ENCODE assay signal across 25 cellular contexts in the genomic region with DNA sequence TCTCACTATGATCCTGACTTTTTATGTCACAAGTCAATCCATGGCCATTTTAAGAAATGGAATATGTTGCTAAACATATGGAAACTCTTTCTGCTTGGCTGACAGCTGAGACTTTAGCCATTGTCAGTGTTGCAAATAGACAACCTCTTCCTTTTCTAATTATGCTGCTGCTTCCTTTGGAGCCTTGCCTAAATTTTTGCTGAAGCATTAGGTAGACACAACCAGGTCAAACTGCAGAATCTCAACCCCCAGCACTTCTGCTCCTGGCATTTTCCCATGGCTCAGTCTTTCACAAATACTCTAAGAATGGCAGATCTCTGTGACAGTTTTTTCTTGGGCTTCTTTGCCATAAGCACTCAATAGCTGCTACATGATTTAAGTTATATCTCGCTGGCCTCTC.
"Had no signal": no experiment of that assay in that cellular context is flagged by ENCODE, and none has a peak within 500 bp of the region (broad histone marks: within the 10 kb centered on the region; RNA-seq: fewer than 3 reads in every experiment).

No MANE protein-coding gene starts in this region.

- H3K27ac ChIP-seq: adrenal gland, VCaP had no signal

- H3K9me3 ChIP-seq: adrenal gland had no signal

- H3K4me3 ChIP-seq: adrenal gland, K562 had no signal

- H3K36me3 ChIP-seq: adrenal gland had no signal

- H3K4me1 ChIP-seq: adrenal gland had no signal

- H3K4me1 Mint-ChIP-seq: activated CD4-positive, alpha-beta memory T cell treated with anti-CD3 and anti-CD28 coated beads, Interleukin-2, amount 10 ng/mL, durations not matched to agents 7 days and 5 days; activated CD4-positive, alpha-beta T cell treated with anti-CD3 and anti-CD28 coated beads for 36 hours; activated naive CD8-positive, alpha-beta T cell treated with anti-CD3 and anti-CD28 coated beads, Interleukin-2, amount 10 ng/mL, durations not matched to agents 7 days and 5 days; activated T-helper 17 cell treated with anti-CD3 and anti-CD28 coated beads, Interleukin-2, amount 50 U/mL, for 72 hours; T-helper 17 cell had no signal

- H3K27me3 ChIP-seq: adrenal gland had no signal

- H3K27ac Mint-ChIP-seq: activated CD4-positive, alpha-beta memory T cell treated with anti-CD3 and anti-CD28 coated beads, Interleukin-2, amount 10 ng/mL, durations not matched to agents 7 days and 5 days; activated CD4-positive, alpha-beta T cell treated with anti-CD3 and anti-CD28 coated beads for 36 hours; activated naive CD8-positive, alpha-beta T cell treated with anti-CD3 and anti-CD28 coated beads, Interleukin-2, amount 10 ng/mL, durations not matched to agents 7 days and 5 days; activated T-helper 17 cell treated with anti-CD3 and anti-CD28 coated beads, Interleukin-2, amount 50 U/mL, for 72 hours; T-helper 17 cell had no signal

- H3K4me3 Mint-ChIP-seq: activated CD4-positive, alpha-beta memory T cell treated with anti-CD3 and anti-CD28 coated beads, Interleukin-2, amount 10 ng/mL, durations not matched to agents 7 days and 5 days; activated CD4-positive, alpha-beta T cell treated with anti-CD3 and anti-CD28 coated beads for 36 hours; activated naive CD8-positive, alpha-beta T cell treated with anti-CD3 and anti-CD28 coated beads, Interleukin-2, amount 10 ng/mL, durations not matched to agents 7 days and 5 days; activated T-helper 17 cell treated with anti-CD3 and anti-CD28 coated beads, Interleukin-2, amount 50 U/mL, for 72 hours; T-helper 17 cell had no signal

- H3K9me3 Mint-ChIP-seq: activated CD4-positive, alpha-beta memory T cell treated with anti-CD3 and anti-CD28 coated beads, Interleukin-2, amount 10 ng/mL, durations not matched to agents 7 days and 5 days had no signal

- DNase-seq: activated CD4-positive, alpha-beta memory T cell treated with anti-CD3 and anti-CD28 coated beads, Interleukin-2, amount 10 ng/mL, durations not matched to agents 7 days and 5 days; activated CD4-positive, alpha-beta T cell treated with anti-CD3 and anti-CD28 coated beads for 36 hours; activated CD4-positive, alpha-beta T cell treated with anti-CD3 and anti-CD28 coated beads, Interleukin-2, amount 50 U/mL, for 1 hour; activated gamma-delta T cell; activated naive CD4-positive, alpha-beta T cell treated with anti-CD3 and anti-CD28 coated beads, Interleukin-2, amount 50 U/mL, for 16 hours; activated naive CD8-positive, alpha-beta T cell treated with anti-CD3 and anti-CD28 coated beads, Interleukin-2, amount 10 ng/mL, durations not matched to agents 7 days and 5 days; activated T-cell treated with anti-CD3 and anti-CD28 coated beads for 4 hours; activated T-cell treated with anti-CD3 and anti-CD28 coated beads, Interleukin-2, amount 50 U/mL, for 48 hours; adrenal gland; anterior cingulate cortex; Karpas-422; MM.1S; NCI-H1105; NCI-H1436; NCI-H1694 treated with DMSO at 0.1 percent for 48 hours; NCI-H2029 treated with DMSO at 0.1 percent for 48 hours; NCI-H226; NCI-H510A; NCI-H526 treated with DMSO at 0.1 percent for 48 hours; SIG-M5; T-helper 17 cell; T1000 had no signal

- H3K27me3 Mint-ChIP-seq: activated CD4-positive, alpha-beta memory T cell treated with anti-CD3 and anti-CD28 coated beads, Interleukin-2, amount 10 ng/mL, durations not matched to agents 7 days and 5 days; activated CD4-positive, alpha-beta T cell treated with anti-CD3 and anti-CD28 coated beads for 36 hours; activated naive CD8-positive, alpha-beta T cell treated with anti-CD3 and anti-CD28 coated beads, Interleukin-2, amount 10 ng/mL, durations not matched to agents 7 days and 5 days; activated T-helper 17 cell treated with anti-CD3 and anti-CD28 coated beads, Interleukin-2, amount 50 U/mL, for 72 hours; T-helper 17 cell had no signal

- H3K36me3 Mint-ChIP-seq: activated naive CD8-positive, alpha-beta T cell treated with anti-CD3 and anti-CD28 coated beads, Interleukin-2, amount 10 ng/mL, durations not matched to agents 7 days and 5 days had no signal
